Comparison of ENCODE assay signal across 25 cellular contexts in the genomic region with DNA sequence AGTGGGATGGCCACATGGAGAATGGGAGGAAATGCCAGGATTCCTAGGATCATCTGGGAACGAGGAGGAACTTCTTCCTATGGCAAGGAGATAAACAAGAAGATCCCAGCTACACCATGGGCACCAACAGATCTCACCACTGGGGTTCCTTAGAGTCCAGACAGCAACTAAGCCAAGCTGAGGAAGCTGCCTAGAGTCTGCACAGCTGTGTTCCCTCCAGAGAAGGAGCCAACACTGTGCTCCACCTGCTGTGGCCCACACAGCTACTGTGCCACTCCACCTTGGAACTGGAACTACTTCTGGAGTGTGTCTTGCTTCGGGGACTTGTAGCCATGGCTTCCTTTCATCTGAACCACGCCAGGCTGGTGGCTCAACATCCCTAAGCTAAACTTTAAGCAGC. TPM values are rescaled to one million over a fixed set of nuclear protein-coding genes. Genes with fewer than 3 reads are reported as not detected.
DNase-seq lines count a peak whose midpoint lies in the region; ATAC-seq and TF ChIP-seq lines count a peak whose summit lies in the region.
"Had no signal": no experiment of that assay in that cellular context is flagged by ENCODE, and none has a peak within 500 bp of the region (broad histone marks: within the 10 kb centered on the region; RNA-seq: fewer than 3 reads in every experiment).

No MANE protein-coding gene starts in this region.

- no TSS peak for BruUV-seq in OCI-LY7 (replicated peaks; lab: Mats Ljungman, UMichigan)

- H3K27ac Mint-ChIP-seq in CD4-positive, CD25-positive, alpha-beta regulatory T cell: peak overlapping the region; percentile 12 to 86 (median 85)
- peak overlapping the region in 5 of 6 donors; percentile 19 to 89 (median 80) for H3K27ac Mint-ChIP-seq in naive B cell
- H3K27ac Mint-ChIP-seq: brain; natural killer cell treated with Interleukin-12 subunit alpha and Interleukin-12 subunit beta and Interleukin-15 and Interleukin-18, amount 100 ng/mL, for 72 hours had no signal

- H3K36me3 Mint-ChIP-seq in CD4-positive, CD25-positive, alpha-beta regulatory T cell: peaks cover 19% of the 10 kb centered on the region
- H3K36me3 Mint-ChIP-seq in naive B cell: peaks cover 17 to 19% of the 10 kb centered on the region in 2 donors

- peak overlapping the region; percentile 1 for H3K4me3 ChIP-seq in CD4-positive, CD25-positive, alpha-beta regulatory T cell (ENCODE audit: low read depth, low read length)
- no peak overlapping the region for H3K4me3 ChIP-seq in DND-41 (ENCODE audit: low read depth in 1 of 2, low read length in 2 of 2)
- no peak overlapping the region for H3K4me3 ChIP-seq in OCI-LY7 (ENCODE audit: low read depth, low read length, poor library complexity, severe bottlenecking)
- H3K4me3 ChIP-seq: adrenal gland, Peyer's patch, SJSA1, smooth muscle cell, thoracic aorta had no signal

- H3K27me3 Mint-ChIP-seq in CD4-positive, CD25-positive, alpha-beta regulatory T cell: no peaks in the 10 kb centered on the region
- H3K27me3 Mint-ChIP-seq in naive B cell: no peaks in the 10 kb centered on the region
- H3K27me3 Mint-ChIP-seq: natural killer cell treated with Interleukin-12 subunit alpha and Interleukin-12 subunit beta and Interleukin-15 and Interleukin-18, amount 100 ng/mL, for 72 hours had no signal

- H3K4me1 ChIP-seq in CD4-positive, CD25-positive, alpha-beta regulatory T cell (ENCODE audit: control insufficient read depth, insufficient read depth, low read length, poor library complexity, severe bottlenecking): peaks cover 68% of the 10 kb centered on the region
- peaks cover 28% of the 10 kb centered on the region for H3K4me1 ChIP-seq in DND-41 (ENCODE audit: insufficient read depth, low read length)
- H3K4me1 ChIP-seq in OCI-LY7 (ENCODE audit: insufficient read depth, low read length, poor library complexity, severe bottlenecking): peaks cover 67% of the 10 kb centered on the region

- no peaks in the 10 kb centered on the region for H3K27me3 ChIP-seq in CD4-positive, CD25-positive, alpha-beta regulatory T cell (ENCODE audit: control insufficient read depth, insufficient read depth, low read length)
- H3K27me3 ChIP-seq in DND-41 (ENCODE audit: insufficient read depth, low read length, poor library complexity): no peaks in the 10 kb centered on the region
- H3K27me3 ChIP-seq: adrenal gland, Peyer's patch, SJSA1 had no signal

- CTCF ChIA-PET in OCI-LY7 (lab: Charles Lee; ENCODE audit: unreplicated experiment): interaction anchor here (1.7 kb wide), 1 partner anchor 30 kb away, joined by 4 read pairs; no protein-coding TSS in a partner anchor

- H4K20me1 ChIP-seq in DND-41 (ENCODE audit: insufficient read depth, low read length) (peaks cover 10% of the 10 kb centered on the region), OCI-LY7 (ENCODE audit: insufficient read depth, low read length) (0 out of 2 replicates have a peak, but pooled peaks cover 4% of the 10 kb centered on the region)

- H2AFZ ChIP-seq in DND-41 (ENCODE audit: low read depth, low read length) (no peak overlapping the region), OCI-LY7 (ENCODE audit: low read length) (no peak overlapping the region)

- H3K4me2 ChIP-seq in DND-41 (ENCODE audit: insufficient read depth, low read length): no peak overlapping the region
- H3K4me2 ChIP-seq in OCI-LY7 (ENCODE audit: low read length): no peak overlapping the region
- H3K4me2 ChIP-seq: smooth muscle cell had no signal

- H3K9me3 Mint-ChIP-seq in CD4-positive, CD25-positive, alpha-beta regulatory T cell: peaks cover 0 to 6% (median 1%) of the 10 kb centered on the region in 7 donors
- H3K9me3 Mint-ChIP-seq in naive B cell: peaks cover 0 to 13% (median 9%) of the 10 kb centered on the region in 7 donors

- intact Hi-C loops in OCI-LY7 (cut with micrococcal nuclease; ENCODE audit: unreplicated experiment): no loop called here

- peaks cover 21 to 83% (median 66%) of the 10 kb centered on the region in 4 donors for H3K4me1 Mint-ChIP-seq in CD4-positive, CD25-positive, alpha-beta regulatory T cell
- peaks cover 58 to 84% (median 72%) of the 10 kb centered on the region in 3 donors for H3K4me1 Mint-ChIP-seq in naive B cell
- H3K4me1 Mint-ChIP-seq: brain had no signal

- ATAC-seq in CD4-positive, CD25-positive, alpha-beta regulatory T cell (ENCODE audit: low read depth in 2 of 2): peak; percentile 24 to 28
- ATAC-seq in DND-41 (ENCODE audit: insufficient read depth, low read depth): peak; percentile 44; the same call in 1 of the 3 replicates
- ATAC-seq in naive B cell (ENCODE audit: low read depth in 2 of 2): peak in 1 of 2 donors; percentile 36
- no peak for ATAC-seq in GM18505 (IDR thresholded peaks at IDR 0.05; ENCODE audit: unreplicated experiment)
- ATAC-seq in GM19351 (IDR thresholded peaks at IDR 0.05; ENCODE audit: unreplicated experiment): no peak
- ATAC-seq: left cardiac atrium had no signal

- POLR2A ChIA-PET in OCI-LY7 (lab: Charles Lee): interaction anchor here (0.6 to 4.3 kb wide), 5 partner anchors 13 to 261 kb away, joined by 3 to 14 read pairs (median 3); no protein-coding TSS in a partner anchor

- no peak overlapping the region for H3K9ac ChIP-seq in DND-41 (ENCODE audit: low read depth, low read length)

- peak overlapping the region in 2 of 4 donors; percentile 43 to 51 for H3K4me3 Mint-ChIP-seq in CD4-positive, CD25-positive, alpha-beta regulatory T cell
- H3K4me3 Mint-ChIP-seq in naive B cell: peak overlapping the region; percentile 15 to 85 (median 46)
- H3K4me3 Mint-ChIP-seq: natural killer cell treated with Interleukin-12 subunit alpha and Interleukin-12 subunit beta and Interleukin-15 and Interleukin-18, amount 100 ng/mL, for 72 hours had no signal

- no peak for DNase-seq in CD4-positive, CD25-positive, alpha-beta regulatory T cell
- DNase-seq in DND-41 (no peak), OCI-LY7 (ENCODE audit: low spot score) (peak; percentile 28), naive B cell (no peak), retina (no peak)
- DNase-seq: activated CD4-positive, alpha-beta T cell treated with anti-CD3 and anti-CD28 coated beads, Interleukin-2, amount 50 U/mL, for 1 hour; activated CD8-positive, alpha-beta memory T cell treated with anti-CD3 and anti-CD28 coated beads, Interleukin-2, amount 50 U/mL, for 48 hours; activated effector memory CD4-positive, alpha-beta T cell treated with Interleukin-2 at 50 U/mL for 16 hours; effector CD4-positive, alpha-beta T cell; head of caudate nucleus; KBM-7; left cardiac atrium; NCI-H510A; Peyer's patch; stimulated activated CD4-positive, alpha-beta T cell treated with anti-CD3 and anti-CD28 coated beads, Interleukin-2, amount 100 ng/mL, for 24 hours; WERI-Rb-1 had no signal

- H3K79me2 ChIP-seq in DND-41 (ENCODE audit: insufficient read depth, low read length) (peaks cover 96% of the 10 kb centered on the region), OCI-LY7 (ENCODE audit: insufficient read depth, low read depth, low read length) (peaks cover 99% of the 10 kb centered on the region)

- peak overlapping the region; percentile 58 for H3K27ac ChIP-seq in CD4-positive, CD25-positive, alpha-beta regulatory T cell (ENCODE audit: insufficient read depth, low read length, poor library complexity, severe bottlenecking)
- H3K27ac ChIP-seq in DND-41 (ENCODE audit: low read length) (peak overlapping the region; percentile 1; the same call in 1 of the 2 replicates), OCI-LY7 (ENCODE audit: low read depth, low read length, poor library complexity, severe bottlenecking) (peak overlapping the region; percentile 56)
- H3K27ac ChIP-seq: adrenal gland, C4-2B, SJSA1, thoracic aorta, WERI-Rb-1 had no signal

- no peaks in the 10 kb centered on the region for H3K9me3 ChIP-seq in CD4-positive, CD25-positive, alpha-beta regulatory T cell (ENCODE audit: control insufficient read depth in 2 of 2, low read length in 2 of 2)
- peaks cover 23% of the 10 kb centered on the region for H3K9me3 ChIP-seq in DND-41 (ENCODE audit: insufficient read depth, low read length, severe bottlenecking)
- peaks cover 18% of the 10 kb centered on the region for H3K9me3 ChIP-seq in OCI-LY7 (ENCODE audit: low read length)

- peaks cover 13% of the 10 kb centered on the region for H3K36me3 ChIP-seq in CD4-positive, CD25-positive, alpha-beta regulatory T cell (ENCODE audit: control insufficient read depth, insufficient read depth, low read length)
- H3K36me3 ChIP-seq in DND-41 (ENCODE audit: insufficient read depth, low read length): peaks cover 53% of the 10 kb centered on the region
- peaks cover 89% of the 10 kb centered on the region for H3K36me3 ChIP-seq in OCI-LY7 (ENCODE audit: insufficient read depth, low read length)
- H3K36me3 ChIP-seq: thoracic aorta had no signal

- TF ChIP-seq CTCF in DND-41 (IDR thresholded peaks at IDR 0.05; ENCODE audit: borderline replicate concordance, extremely low read depth, low read length, poor library complexity, severe bottlenecking): no peak
- no peak for TF ChIP-seq CTCF in OCI-LY7 (conservative IDR thresholded peaks at IDR 0.05; ENCODE audit: low read length)

- no peak for TF ChIP-seq POLR2A in GM18505 (IDR thresholded peaks at IDR 0.05; ENCODE audit: borderline replicate concordance, extremely low read depth, insufficient read depth, insufficient read length)

- H3K9me2 ChIP-seq in OCI-LY7 (ENCODE audit: insufficient read depth, low read length): no peaks in the 10 kb centered on the region

RNA-seq across cellular contexts. Expression of a gene that starts 6.0 kb away (rescaled TPM):
- total RNA-seq in CD4-positive, CD25-positive, alpha-beta regulatory T cell: 23.9 TPM
- 10 to 100 TPM; 61.7 to 93.8 (median 68.4) TPM for polyA plus RNA-seq in CD4-positive, CD25-positive, alpha-beta regulatory T cell
- 17.0 and 18.1 TPM in 2 replicates for total RNA-seq in OCI-LY7 (2014; rRNA removed; shearing (Covaris generic))
- 60.8 and 65.2 TPM in 2 replicates for total RNA-seq in OCI-LY7 (2022)
- polyA plus RNA-seq in naive B cell (ENCODE audit: low read depth in 6 of 6): 100 to 1,000 TPM in 5 of 6 donors, 10 to 100 TPM in 1; 99.7 to 142 (median 126) TPM

Comparison
In these comparisons a context has a peak if more than half of its experiments do, and no peak if none do; other contexts are left out.
1. ATAC-seq: peak in CD4-positive, CD25-positive, alpha-beta regulatory T cell (2 of 2) and DND-41 (single experiment); none in GM18505 (single experiment) and GM19351 (single experiment).
2. H3K27ac ChIP-seq: peak in every context shown above with its lines; median percentile 58 in CD4-positive, CD25-positive, alpha-beta regulatory T cell; 56 in OCI-LY7; 1 in DND-41.